In genomic region chr6:111798281-111798725, GRCh38 we compare ENCODE assay signal across 19 cellular contexts.
DNase-seq lines count a peak whose midpoint lies in the region; TF ChIP-seq lines count a peak whose summit lies in the region.
"Had no signal": no experiment of that assay in that cellular context is flagged by ENCODE, and none has a peak within 500 bp of the region (broad histone marks: within the 10 kb centered on the region; RNA-seq: fewer than 3 reads in every experiment).

No MANE protein-coding gene starts in this region.

- H3K36me3 Mint-ChIP-seq in CD4-positive, alpha-beta memory T cell = peaks cover 24 to 40% of the 10 kb centered on the region in 2 donors
- peaks cover 82% of the 10 kb centered on the region for H3K36me3 Mint-ChIP-seq in activated T-helper 2 cell treated with anti-CD3 and anti-CD28 coated beads, Interferon-gamma antibody, Interleukin-2, Interleukin-4, amounts not matched to agents 10 μg/mL and 5 μg/mL and 100 μg/mL, durations not matched to agents 14 hours and 24 hours and 36 hours (ENCODE audit: low read depth)
- H3K36me3 Mint-ChIP-seq: IgD-negative memory B cell had no signal

- H3K4me3 Mint-ChIP-seq in CD4-positive, alpha-beta memory T cell = peak overlapping the region in 5 of 8 donors; percentile 5 to 43 (median 35)
- H3K4me3 Mint-ChIP-seq in activated T-helper 2 cell treated with anti-CD3 and anti-CD28 coated beads, Interferon-gamma antibody, Interleukin-2, Interleukin-4, amounts not matched to agents 10 μg/mL and 5 μg/mL and 100 μg/mL, durations not matched to agents 14 hours and 24 hours and 36 hours (ENCODE audit: low read depth) = no peak overlapping the region
- H3K4me3 Mint-ChIP-seq: IgD-negative memory B cell had no signal

- H3K27ac ChIP-seq in CD4-positive, alpha-beta memory T cell (ENCODE audit: low read depth, low read length) = no peak overlapping the region
- peak overlapping the region; percentile 48 for H3K27ac ChIP-seq in osteoblast (ENCODE audit: low read depth, low read length)
- H3K27ac ChIP-seq in neuronal stem cell (replicated peaks; ENCODE audit: low read length) = no peak overlapping the region
- H3K27ac ChIP-seq: adrenal gland; BLaER1 treated with 17β-estradiol and CSF1 and Interleukin-3, amounts not matched to agents 10 nM and 100 nM; thyroid gland had no signal

- peaks cover 48 to 71% (median 56%) of the 10 kb centered on the region in 4 donors for H3K4me1 Mint-ChIP-seq in CD4-positive, alpha-beta memory T cell
- H3K4me1 Mint-ChIP-seq in activated T-helper 2 cell treated with anti-CD3 and anti-CD28 coated beads, Interferon-gamma antibody, Interleukin-2, Interleukin-4, amounts not matched to agents 10 μg/mL and 5 μg/mL and 100 μg/mL, durations not matched to agents 14 hours and 24 hours and 36 hours (ENCODE audit: low read depth) = peaks cover 76% of the 10 kb centered on the region

- H3K27me3 ChIP-seq in CD4-positive, alpha-beta memory T cell (ENCODE audit: insufficient read depth, low read length) = no peaks in the 10 kb centered on the region
- H3K27me3 ChIP-seq in osteoblast (ENCODE audit: insufficient read depth, low read length) = no peaks in the 10 kb centered on the region
- H3K27me3 ChIP-seq in neuronal stem cell (ENCODE audit: control insufficient read depth in 3 of 3, insufficient read depth in 3 of 3, low read depth in 1 of 3, low read length in 3 of 3) = no peaks in the 10 kb centered on the region
- H3K27me3 ChIP-seq: adrenal gland; BLaER1 treated with 17β-estradiol and CSF1 and Interleukin-3, amounts not matched to agents 10 nM and 100 nM; thyroid gland had no signal

- no peak overlapping the region for H2BK120ac ChIP-seq in neuronal stem cell (ENCODE audit: low read depth, low read length)

- no peak overlapping the region for H3K9ac ChIP-seq in neuronal stem cell (ENCODE audit: low read depth, low read length, poor library complexity)
- H3K9ac ChIP-seq: BLaER1 treated with 17β-estradiol and CSF1 and Interleukin-3, amounts not matched to agents 10 nM and 100 nM had no signal

- no peak overlapping the region for H2BK15ac ChIP-seq in neuronal stem cell (ENCODE audit: low read length)

- H3K36me3 ChIP-seq in CD4-positive, alpha-beta memory T cell (ENCODE audit: insufficient read depth, low read length) = peaks cover 5% of the 10 kb centered on the region
- H3K36me3 ChIP-seq in osteoblast (ENCODE audit: insufficient read depth, low read length) = no peaks in the 10 kb centered on the region
- H3K36me3 ChIP-seq in neuronal stem cell (replicated peaks in 1 of 2; ENCODE audit: control insufficient read depth in 2 of 2, insufficient read depth in 2 of 2, low read length in 2 of 2) = peaks cover 0 to 79% of the 10 kb centered on the region in 2 donors
- H3K36me3 ChIP-seq: adrenal gland, thyroid gland had no signal

- H3K27ac Mint-ChIP-seq in CD4-positive, alpha-beta memory T cell = peak overlapping the region in 6 of 7 donors; percentile 45 to 85 (median 70)
- H3K27ac Mint-ChIP-seq in activated T-helper 2 cell treated with anti-CD3 and anti-CD28 coated beads, Interferon-gamma antibody, Interleukin-2, Interleukin-4, amounts not matched to agents 10 μg/mL and 5 μg/mL and 100 μg/mL, durations not matched to agents 14 hours and 24 hours and 36 hours = peak overlapping the region; percentile 43
- H3K27ac Mint-ChIP-seq: IgD-negative memory B cell had no signal

- peaks cover 3% of the 10 kb centered on the region for H3K79me1 ChIP-seq in neuronal stem cell (ENCODE audit: low read depth, low read length)

- no peak overlapping the region for H3K4me3 ChIP-seq in CD4-positive, alpha-beta memory T cell (ENCODE audit: low read length in 2 of 2)
- no peak overlapping the region for H3K4me3 ChIP-seq in osteoblast (ENCODE audit: insufficient read depth, low read length)
- no peak overlapping the region for H3K4me3 ChIP-seq in neuronal stem cell (ENCODE audit: low read length in 2 of 2)
- H3K4me3 ChIP-seq: adrenal gland; BLaER1 treated with 17β-estradiol and CSF1 and Interleukin-3, amounts not matched to agents 10 nM and 100 nM; thyroid gland had no signal

- no peak overlapping the region for H2BK5ac ChIP-seq in neuronal stem cell (ENCODE audit: low read length)

- H2AFZ ChIP-seq in osteoblast (ENCODE audit: low read length) (no peak overlapping the region), neuronal stem cell (ENCODE audit: low read length) (no peak overlapping the region)

- H4K8ac ChIP-seq in neuronal stem cell (ENCODE audit: low read depth, low read length) = no peak overlapping the region

- H3K23ac ChIP-seq in neuronal stem cell (ENCODE audit: low read depth, low read length, poor library complexity) = no peak overlapping the region

- no peaks in the 10 kb centered on the region for H3K27me3 Mint-ChIP-seq in CD4-positive, alpha-beta memory T cell
- no peaks in the 10 kb centered on the region for H3K27me3 Mint-ChIP-seq in activated T-helper 2 cell treated with anti-CD3 and anti-CD28 coated beads, Interferon-gamma antibody, Interleukin-2, Interleukin-4, amounts not matched to agents 10 μg/mL and 5 μg/mL and 100 μg/mL, durations not matched to agents 14 hours and 24 hours and 36 hours (ENCODE audit: low read depth)
- H3K27me3 Mint-ChIP-seq: IgD-negative memory B cell had no signal

- H3K18ac ChIP-seq in neuronal stem cell (ENCODE audit: low read length) = no peak overlapping the region

- no peaks in the 10 kb centered on the region for H3K9me3 Mint-ChIP-seq in CD4-positive, alpha-beta memory T cell
- no peaks in the 10 kb centered on the region for H3K9me3 Mint-ChIP-seq in activated T-helper 2 cell treated with anti-CD3 and anti-CD28 coated beads, Interferon-gamma antibody, Interleukin-2, Interleukin-4, amounts not matched to agents 10 μg/mL and 5 μg/mL and 100 μg/mL, durations not matched to agents 14 hours and 24 hours and 36 hours

- no peak for DNase-seq in CD4-positive, alpha-beta memory T cell
- DNase-seq in ELR (ENCODE audit: low read depth) (peak; percentile 58), osteoblast (ENCODE audit: insufficient read length, low spot score, missing footprints) (no peak), GM20000 (ENCODE audit: low spot score) (no peak), NCI-H2107 treated with DMSO at 0.1 percent for 48 hours (lab: John Stamatoyannopoulos, UW; ENCODE audit: unreplicated experiment) (no peak), neuronal stem cell (ENCODE audit: low spot score) (no peak)
- no peak for DNase-seq in activated T-helper 2 cell treated with anti-CD3 and anti-CD28 coated beads, Interferon-gamma antibody, Interleukin-2, Interleukin-4, amounts not matched to agents 10 μg/mL and 5 μg/mL and 100 μg/mL, durations not matched to agents 14 hours and 24 hours and 36 hours (ENCODE audit: low spot score)
- DNase-seq: adrenal gland; central memory CD4-positive, alpha-beta T cell; DND-41; hippocampal formation; kidney glomerular epithelial cell; NCI-H2081; NCI-H69; right cardiac atrium; stimulated activated CD4-positive, alpha-beta T cell treated with anti-CD3 and anti-CD28 coated beads, Interleukin-1b, Interleukin-23, amount 100 ng/mL, for 48 hours; thyroid gland had no signal

- no CpG with 5 or more reads among the region's 5 CpGs for WGBS in neuronal stem cell (ENCODE audit: extremely low coverage in 2 of 2, insufficient read length in 2 of 2, insufficient replicate concordance in 1 of 2), 2 donors

- no peak overlapping the region for H2BK12ac ChIP-seq in neuronal stem cell (ENCODE audit: low read length)

- H4K91ac ChIP-seq in neuronal stem cell (ENCODE audit: low read depth, low read length, poor library complexity) = no peak overlapping the region

- H4K20me1 ChIP-seq in osteoblast (ENCODE audit: insufficient read depth, low read length) = no peaks in the 10 kb centered on the region

- no peaks in the 10 kb centered on the region for H3K9me3 ChIP-seq in CD4-positive, alpha-beta memory T cell (ENCODE audit: control insufficient read depth in 1 of 2, low read length in 2 of 2)
- H3K9me3 ChIP-seq in osteoblast (ENCODE audit: low read depth, low read length) = no peaks in the 10 kb centered on the region
- no peaks in the 10 kb centered on the region for H3K9me3 ChIP-seq in neuronal stem cell (replicated peaks in 1 of 2; ENCODE audit: control insufficient read depth in 2 of 2, insufficient read depth in 1 of 2, low read depth in 1 of 2, low read length in 2 of 2)
- H3K9me3 ChIP-seq: adrenal gland; BLaER1 treated with 17β-estradiol and CSF1 and Interleukin-3, amounts not matched to agents 10 nM and 100 nM; thyroid gland had no signal

- H3K79me2 ChIP-seq in osteoblast (ENCODE audit: insufficient read depth, low read length) = peaks cover 75% of the 10 kb centered on the region

- TF ChIP-seq CTCF in osteoblast (IDR thresholded peaks at IDR 0.05; ENCODE audit: extremely low read depth, low read depth, low read length) (no peak), GM20000 (IDR thresholded peaks at IDR 0.05; ENCODE audit: extremely low read depth, missing control alignments) (no peak)

- H3K4ac ChIP-seq in neuronal stem cell (ENCODE audit: low read length) = no peak overlapping the region

- H3K14ac ChIP-seq in neuronal stem cell (ENCODE audit: low read length) = no peak overlapping the region

- no peak overlapping the region for H2AK5ac ChIP-seq in neuronal stem cell (ENCODE audit: low read depth, low read length)

- H3K4me2 ChIP-seq in osteoblast (ENCODE audit: insufficient read depth, low read length) = peak overlapping the region; percentile 43
- H3K4me2 ChIP-seq in neuronal stem cell (ENCODE audit: insufficient read depth, low read length, poor library complexity, severe bottlenecking) = no peak overlapping the region
- H3K4me2 ChIP-seq: BLaER1 treated with 17β-estradiol and CSF1 and Interleukin-3, amounts not matched to agents 10 nM and 100 nM had no signal

- CTCF ChIA-PET in CD4-positive, alpha-beta memory T cell (lab: Charles Lee; ENCODE audit: partially characterized antibody) = interaction anchor here (1.5 kb wide), 1 partner anchor 22 kb away, joined by 4 read pairs; no protein-coding TSS in a partner anchor

- H3K4me1 ChIP-seq in CD4-positive, alpha-beta memory T cell (ENCODE audit: insufficient read depth, low read length) = peaks cover 92% of the 10 kb centered on the region
- peaks cover 30% of the 10 kb centered on the region for H3K4me1 ChIP-seq in osteoblast (ENCODE audit: insufficient read depth, low read length)
- H3K4me1 ChIP-seq in neuronal stem cell (ENCODE audit: control insufficient read depth in 2 of 2, insufficient read depth in 1 of 2, low read depth in 1 of 2, low read length in 2 of 2) = peaks cover 6 to 15% of the 10 kb centered on the region in 2 donors
- H3K4me1 ChIP-seq: adrenal gland had no signal

- POLR2A ChIA-PET in CD4-positive, alpha-beta memory T cell (lab: Charles Lee; ENCODE audit: partially characterized antibody) = no interaction called here

- intact Hi-C loops in CD4-positive, alpha-beta memory T cell (cut with micrococcal nuclease) = no loop called here
- intact Hi-C loops in activated T-helper 2 cell treated with anti-CD3 and anti-CD28 coated beads, Interferon-gamma antibody, Interleukin-2, Interleukin-4, amounts not matched to agents 10 μg/mL and 5 μg/mL and 100 μg/mL, durations not matched to agents 14 hours and 24 hours and 36 hours (cut with micrococcal nuclease) = loop anchor here (5.0 kb wide), 1 partner anchor 76 kb away; no protein-coding TSS in a partner anchor
